In the genomic region with DNA sequence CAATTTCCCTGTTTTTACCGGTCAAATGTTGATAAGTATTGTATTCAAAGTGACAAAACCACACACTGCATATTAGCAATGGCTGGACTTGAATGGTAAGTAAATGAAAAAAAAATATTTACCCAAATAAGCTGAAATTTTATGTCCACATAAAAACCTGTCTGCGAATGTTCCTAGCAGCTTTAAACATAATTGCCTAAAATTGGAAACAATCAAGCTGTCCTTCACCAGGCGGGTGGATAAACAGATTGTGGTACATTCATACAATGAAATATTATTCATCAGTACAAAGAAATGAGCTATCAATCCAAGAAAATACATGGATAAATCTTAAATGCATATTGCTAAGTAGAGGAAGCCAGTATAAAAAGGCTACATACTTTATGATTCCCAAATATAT, we compare ENCODE assay signal across 25 cellular contexts.
"Had no signal": no experiment of that assay in that cellular context is flagged by ENCODE, and none has a peak within 500 bp of the region (broad histone marks: within the 10 kb centered on the region; RNA-seq: fewer than 3 reads in every experiment).

No MANE protein-coding gene starts in this region.

- H3K36me3 ChIP-seq: SJSA1 had no signal

- H3K9me3 ChIP-seq: SJSA1, SK-N-SH had no signal

- H3K27me3 ChIP-seq: SJSA1 had no signal

- H3K9me2 ChIP-seq: SK-N-SH had no signal

- H3K27ac ChIP-seq: PC-9, SJSA1 had no signal

- H3K4me3 ChIP-seq: PC-9, SJSA1 had no signal

- H3K4me2 ChIP-seq: PC-9, SK-N-SH had no signal

- DNase-seq: KG1, NCI-H1048, NCI-H1092 treated with DMSO at 0.1 percent for 48 hours, NCI-H1105 treated with DMSO at 0.1 percent for 48 hours, NCI-H1417, NCI-H1436, NCI-H146, NCI-H1694, NCI-H187, NCI-H2029, NCI-H2171 treated with DMSO at 0.1 percent for 48 hours, NCI-H2227 treated with DMSO at 0.1 percent for 48 hours, NCI-H345, NCI-H446, NCI-H510A treated with DMSO at 0.1 percent for 48 hours, NCI-H524 treated with DMSO at 0.1 percent for 48 hours, NCI-H526 treated with DMSO at 0.1 percent for 48 hours, PC-9, Right ventricle myocardium superior, RPMI8226, SHP77 treated with DMSO at 0.1 percent for 48 hours, SK-N-SH, SW 1271, T-helper 1 cell had no signal

- H2AFZ ChIP-seq: PC-9 had no signal

- H3K9ac ChIP-seq: SK-N-SH had no signal
